31 cellular contexts compared by ENCODE assay signal in genomic region chr5:87190041-87190440, GRCh38.
"Had no signal": no experiment of that assay in that cellular context is flagged by ENCODE, and none has a peak within 500 bp of the region (broad histone marks: within the 10 kb centered on the region; RNA-seq: fewer than 3 reads in every experiment).

No MANE protein-coding gene starts in this region.

- H3K4me1 ChIP-seq: adrenal gland, body of pancreas, colonic mucosa had no signal

- DNase-seq: activated CD4-positive, alpha-beta memory T cell treated with anti-CD3 and anti-CD28 coated beads, Interleukin-2, amount 10 ng/mL, durations not matched to agents 7 days and 5 days; activated CD4-positive, alpha-beta T cell treated with anti-CD3 and anti-CD28 coated beads for 1 hour; activated CD4-positive, alpha-beta T cell treated with anti-CD3 and anti-CD28 coated beads for 4 hours; activated CD4-positive, alpha-beta T cell treated with anti-CD3 and anti-CD28 coated beads, Interleukin-2, amount 10 ng/mL, durations not matched to agents 7 days and 5 days; activated CD4-positive, alpha-beta T cell treated with anti-CD3 and anti-CD28 coated beads, Interleukin-2, amount 50 U/mL, for 4 hours; activated CD4-positive, CD25-positive, alpha-beta regulatory T cell; activated CD8-positive, alpha-beta memory T cell treated with anti-CD3 and anti-CD28 coated beads, Interleukin-2, amount 50 U/mL, for 48 hours; activated effector memory CD4-positive, alpha-beta T cell treated with anti-CD3 and anti-CD28 coated beads, Interleukin-2, amount 50 U/mL, for 16 hours; activated naive CD4-positive, alpha-beta T cell treated with anti-CD3 and anti-CD28 coated beads for 36 hours; activated naive CD8-positive, alpha-beta T cell treated with anti-CD3 and anti-CD28 coated beads for 36 hours; activated naive CD8-positive, alpha-beta T cell treated with anti-CD3 and anti-CD28 coated beads, Interleukin-2, amount 50 U/mL, for 24 hours; activated T-cell treated with anti-CD3 and anti-CD28 coated beads, Interleukin-2, amount 50 U/mL, for 4 hours; adrenal gland; amygdala; aorta; body of pancreas; central memory CD4-positive, alpha-beta T cell; cerebellar nuclear complex; colonic mucosa; effector CD8-positive, alpha-beta T cell; endodermal cell; foreskin fibroblast; gastrocnemius medialis; glutamatergic neuron; heart left ventricle; T-helper 2 cell had no signal

- H3K4me3 ChIP-seq: adrenal gland, body of pancreas, cardiac muscle cell, colonic mucosa, gastrocnemius medialis, heart left ventricle had no signal

- ATAC-seq: activated naive CD8-positive, alpha-beta T cell treated with anti-CD3 and anti-CD28 coated beads, Interleukin-2, amount 50 U/mL, for 24 hours; activated T-cell treated with anti-CD3 and anti-CD28 coated beads, Interleukin-2, amount 50 U/mL, for 4 hours; body of pancreas; esophagus mucosa; gastrocnemius medialis; heart left ventricle had no signal

- H3K4me1 Mint-ChIP-seq: endodermal cell had no signal

- H3K27ac Mint-ChIP-seq: activated CD4-positive, alpha-beta memory T cell treated with anti-CD3 and anti-CD28 coated beads, Interleukin-2, amount 10 ng/mL, durations not matched to agents 7 days and 5 days; activated CD4-positive, alpha-beta T cell treated with anti-CD3 and anti-CD28 coated beads, Interleukin-2, amount 10 ng/mL, durations not matched to agents 7 days and 5 days; activated naive CD4-positive, alpha-beta T cell treated with anti-CD3 and anti-CD28 coated beads for 36 hours; activated naive CD4-positive, alpha-beta T cell treated with anti-CD3 and anti-CD28 coated beads, Interleukin-2, amount 50 U/mL, for 24 hours; activated naive CD8-positive, alpha-beta T cell treated with anti-CD3 and anti-CD28 coated beads for 36 hours; activated naive CD8-positive, alpha-beta T cell treated with anti-CD3 and anti-CD28 coated beads, Interleukin-2, amount 50 U/mL, for 24 hours; activated T-helper 1 cell treated with anti-CD3 and anti-CD28 coated beads, Interleukin-12 subunit alpha, Interleukin-12 subunit beta, Interleukin-2, Interleukin-4 antibody, amounts not matched to agents 30 ng/mL and 10 ng/mL and 1 ng/mL, durations not matched to agents 14 hours and 24 hours and 36 hours; activated T-helper 2 cell treated with anti-CD3 and anti-CD28 coated beads, Interferon-gamma antibody, Interleukin-2, Interleukin-4, amounts not matched to agents 10 μg/mL and 5 μg/mL and 100 μg/mL, durations not matched to agents 14 hours and 24 hours and 36 hours; endodermal cell had no signal

- H3K4me3 Mint-ChIP-seq: activated CD4-positive, alpha-beta memory T cell treated with anti-CD3 and anti-CD28 coated beads, Interleukin-2, amount 10 ng/mL, durations not matched to agents 7 days and 5 days; activated CD4-positive, alpha-beta T cell treated with anti-CD3 and anti-CD28 coated beads, Interleukin-2, amount 10 ng/mL, durations not matched to agents 7 days and 5 days; activated naive CD4-positive, alpha-beta T cell treated with anti-CD3 and anti-CD28 coated beads for 36 hours; activated naive CD4-positive, alpha-beta T cell treated with anti-CD3 and anti-CD28 coated beads, Interleukin-2, amount 50 U/mL, for 24 hours; activated naive CD8-positive, alpha-beta T cell treated with anti-CD3 and anti-CD28 coated beads for 36 hours; activated naive CD8-positive, alpha-beta T cell treated with anti-CD3 and anti-CD28 coated beads, Interleukin-2, amount 50 U/mL, for 24 hours; activated T-cell treated with anti-CD3 and anti-CD28 coated beads, Interleukin-2, amount 50 U/mL, for 4 hours; activated T-helper 1 cell treated with anti-CD3 and anti-CD28 coated beads, Interleukin-12 subunit alpha, Interleukin-12 subunit beta, Interleukin-2, Interleukin-4 antibody, amounts not matched to agents 30 ng/mL and 10 ng/mL and 1 ng/mL, durations not matched to agents 14 hours and 24 hours and 36 hours; endodermal cell had no signal

- H3K27me3 ChIP-seq: adrenal gland, body of pancreas, cardiac muscle cell, colonic mucosa, gastrocnemius medialis, heart left ventricle had no signal

- H3K27ac ChIP-seq: adrenal gland, body of pancreas, cardiac muscle cell, colonic mucosa, gastrocnemius medialis, heart left ventricle had no signal

- H3K9me3 ChIP-seq: adrenal gland, body of pancreas, colonic mucosa, gastrocnemius medialis, heart left ventricle had no signal

- H3K36me3 Mint-ChIP-seq: activated naive CD4-positive, alpha-beta T cell treated with anti-CD3 and anti-CD28 coated beads, Interleukin-2, amount 50 U/mL, for 24 hours; activated naive CD8-positive, alpha-beta T cell treated with anti-CD3 and anti-CD28 coated beads for 36 hours had no signal

- H3K9me3 Mint-ChIP-seq: activated CD4-positive, alpha-beta memory T cell treated with anti-CD3 and anti-CD28 coated beads, Interleukin-2, amount 10 ng/mL, durations not matched to agents 7 days and 5 days; activated CD4-positive, alpha-beta T cell treated with anti-CD3 and anti-CD28 coated beads, Interleukin-2, amount 10 ng/mL, durations not matched to agents 7 days and 5 days; activated naive CD4-positive, alpha-beta T cell treated with anti-CD3 and anti-CD28 coated beads for 36 hours; activated naive CD4-positive, alpha-beta T cell treated with anti-CD3 and anti-CD28 coated beads, Interleukin-2, amount 50 U/mL, for 24 hours; activated naive CD8-positive, alpha-beta T cell treated with anti-CD3 and anti-CD28 coated beads for 36 hours; activated naive CD8-positive, alpha-beta T cell treated with anti-CD3 and anti-CD28 coated beads, Interleukin-2, amount 50 U/mL, for 24 hours; activated T-cell treated with anti-CD3 and anti-CD28 coated beads, Interleukin-2, amount 50 U/mL, for 4 hours; activated T-helper 1 cell treated with anti-CD3 and anti-CD28 coated beads, Interleukin-12 subunit alpha, Interleukin-12 subunit beta, Interleukin-2, Interleukin-4 antibody, amounts not matched to agents 30 ng/mL and 10 ng/mL and 1 ng/mL, durations not matched to agents 14 hours and 24 hours and 36 hours; activated T-helper 2 cell treated with anti-CD3 and anti-CD28 coated beads, Interferon-gamma antibody, Interleukin-2, Interleukin-4, amounts not matched to agents 10 μg/mL and 5 μg/mL and 100 μg/mL, durations not matched to agents 14 hours and 24 hours and 36 hours; endodermal cell had no signal

- H3K27me3 Mint-ChIP-seq: activated CD4-positive, alpha-beta memory T cell treated with anti-CD3 and anti-CD28 coated beads, Interleukin-2, amount 10 ng/mL, durations not matched to agents 7 days and 5 days; activated CD4-positive, alpha-beta T cell treated with anti-CD3 and anti-CD28 coated beads, Interleukin-2, amount 10 ng/mL, durations not matched to agents 7 days and 5 days; activated naive CD4-positive, alpha-beta T cell treated with anti-CD3 and anti-CD28 coated beads, Interleukin-2, amount 50 U/mL, for 24 hours; activated naive CD8-positive, alpha-beta T cell treated with anti-CD3 and anti-CD28 coated beads for 36 hours; activated naive CD8-positive, alpha-beta T cell treated with anti-CD3 and anti-CD28 coated beads, Interleukin-2, amount 50 U/mL, for 24 hours had no signal

- H3K36me3 ChIP-seq: adrenal gland, cardiac muscle cell, colonic mucosa, gastrocnemius medialis, heart left ventricle had no signal
